Comparison of ENCODE assay signal across 8 cellular contexts in genomic region chr3:99875925-99876781, GRCh38. TPM values are rescaled to one million over a fixed set of nuclear protein-coding genes. Genes with fewer than 3 reads are reported as not detected.
DNase-seq lines count a peak whose midpoint lies in the region; ATAC-seq, FAIRE-seq and TF ChIP-seq lines count a peak whose summit lies in the region.

No MANE protein-coding gene starts in this region.

- H3K36me3 Mint-ChIP-seq in activated CD8-positive, alpha-beta T cell treated with anti-CD3 and anti-CD28 coated beads for 36 hours (ENCODE audit: low read depth), result no peaks in the 10 kb centered on the region

- WGBS in ectodermal cell, 2 experiments, result 0% methylated on average over 61 to 62 of the region's 62 CpGs
- WGBS in lung, 2 donors, result 1 to 2% methylated on average over 59 to 62 of the region's 62 CpGs

- no peak overlapping the region for H2AFZ ChIP-seq in PC-3 (ENCODE audit: low read length)

- H3F3A ChIP-seq in PC-3 (ENCODE audit: low read length, unreplicated experiment), result no peaks in the 10 kb centered on the region

- peaks cover 6% of the 10 kb centered on the region for H3K27me3 Mint-ChIP-seq in activated CD8-positive, alpha-beta T cell treated with anti-CD3 and anti-CD28 coated beads for 36 hours

- peak overlapping the region; percentile 67 for H3K4me3 Mint-ChIP-seq in activated CD8-positive, alpha-beta T cell treated with anti-CD3 and anti-CD28 coated beads for 36 hours

- BruUV-seq in PC-3 (replicated peaks; lab: Mats Ljungman, UMichigan), result no TSS peak

- no peak overlapping the region for H3K9ac ChIP-seq in PC-3 (ENCODE audit: low read length)

- peak; percentile 79 for FAIRE-seq in GM18507 (lab: Jason Lieb, UNC)

- no peak overlapping the region for H3K4me2 ChIP-seq in PC-3 (ENCODE audit: low read length)

- H3K9me3 Mint-ChIP-seq in activated CD8-positive, alpha-beta T cell treated with anti-CD3 and anti-CD28 coated beads for 36 hours, result no peaks in the 10 kb centered on the region

- no peak for TF ChIP-seq CTCF in activated CD8-positive, alpha-beta T cell treated with anti-CD3 and anti-CD28 coated beads for 36 hours (IDR thresholded peaks at IDR 0.05)
- TF ChIP-seq CTCF in lung (IDR thresholded peaks at IDR 0.05; ENCODE audit: control extremely low read depth, extremely low read depth) (no peak), PC-3 (conservative IDR thresholded peaks at IDR 0.05; ENCODE audit: low read depth, low read length) (no peak)

- ATAC-seq in HG02870 (IDR thresholded peaks at IDR 0.05; ENCODE audit: unreplicated experiment) (peak; percentile 69), lung (ENCODE audit: insufficient read depth, low FRiP score) (peak; percentile 95), PC-3 (no peak)
- ATAC-seq in activated CD8-positive, alpha-beta T cell treated with anti-CD3 and anti-CD28 coated beads for 36 hours, result peak; percentile 94

- no peaks in the 10 kb centered on the region for H3K4me1 ChIP-seq in ectodermal cell (ENCODE audit: control insufficient read depth, insufficient read depth, low read length)
- peaks cover 4 to 14% of the 10 kb centered on the region in 2 donors for H3K4me1 ChIP-seq in lung (ENCODE audit: control insufficient read depth in 2 of 2, insufficient read depth in 2 of 2, low read length in 2 of 2)
- H3K4me1 ChIP-seq in PC-3 (ENCODE audit: insufficient read depth, low read length), result peaks cover 14% of the 10 kb centered on the region; the same call in 1 of the 2 replicates

- no peaks in the 10 kb centered on the region for H4K20me1 ChIP-seq in PC-3 (ENCODE audit: low read length)

- CTCF ChIA-PET in activated CD8-positive, alpha-beta T cell treated with anti-CD3 and anti-CD28 coated beads for 36 hours (lab: Charles Lee), result interaction anchor here (1.0 to 1.4 kb wide), 2 partner anchors 17 to 46 kb away, joined by 3 read pairs; no protein-coding TSS in a partner anchor
- CTCF ChIA-PET in PC-3 (lab: Charles Lee), result no interaction called here

- peak overlapping the region; percentile 65 for H3K27ac ChIP-seq in ectodermal cell (ENCODE audit: insufficient read depth, low read depth, low read length, poor library complexity, severe bottlenecking)
- H3K27ac ChIP-seq in lung (ENCODE audit: low read depth in 1 of 2, low read length in 1 of 2), result peak overlapping the region; percentile 97 to 99
- no peak overlapping the region for H3K27ac ChIP-seq in PC-3 (ENCODE audit: low read length)

- H3K27ac Mint-ChIP-seq in activated CD8-positive, alpha-beta T cell treated with anti-CD3 and anti-CD28 coated beads for 36 hours, result no peak overlapping the region

- H3K9me3 ChIP-seq in ectodermal cell (ENCODE audit: control insufficient read depth, low read length), result no peaks in the 10 kb centered on the region
- H3K9me3 ChIP-seq in lung (ENCODE audit: control insufficient read depth in 2 of 2, insufficient read depth in 1 of 2, low read length in 1 of 2), result no peaks in the 10 kb centered on the region
- H3K9me3 ChIP-seq in PC-3 (ENCODE audit: low read length), result no peaks in the 10 kb centered on the region

- DNase-seq in GM18507 (ENCODE audit: extremely low spot score, insufficient read length, low read depth), result peak; percentile 42
- DNase-seq in NCI-H2227 (lab: John Stamatoyannopoulos, UW; ENCODE audit: unreplicated experiment), result peak; percentile 70
- DNase-seq in activated CD8-positive, alpha-beta T cell treated with anti-CD3 and anti-CD28 coated beads for 36 hours, result peak; percentile 72
- DNase-seq in lung (ENCODE audit: low spot score), result peak; percentile 80
- peak in 2 of 3 donors; percentile 40 to 44 for DNase-seq in stimulated activated CD4-positive, alpha-beta T cell treated with anti-CD3 and anti-CD28 coated beads, TNF-alpha, amount 100 ng/mL, for 1 hour (ENCODE audit: low read depth in 3 of 3, low spot score in 1 of 3)
- DNase-seq in PC-3, result no peak

- H3K79me2 ChIP-seq in PC-3 (ENCODE audit: low read length), result peaks cover 39% of the 10 kb centered on the region

- intact Hi-C loops in activated CD8-positive, alpha-beta T cell treated with anti-CD3 and anti-CD28 coated beads for 36 hours (cut with micrococcal nuclease), result no loop called here
- intact Hi-C loops in PC-3 (cut with micrococcal nuclease), result no loop called here

- H3K36me3 ChIP-seq in ectodermal cell (ENCODE audit: control insufficient read depth, insufficient read depth, low read length) (no peaks in the 10 kb centered on the region), lung (ENCODE audit: control insufficient read depth in 2 of 2, insufficient read depth in 2 of 2, low read length in 2 of 2) (peaks cover 0 to 3% of the 10 kb centered on the region in 2 donors), PC-3 (ENCODE audit: low read depth, low read length) (no peaks in the 10 kb centered on the region)

- H3K4me1 Mint-ChIP-seq in activated CD8-positive, alpha-beta T cell treated with anti-CD3 and anti-CD28 coated beads for 36 hours (ENCODE audit: low read depth), result peaks cover 20% of the 10 kb centered on the region

- H3K9me2 ChIP-seq in PC-3 (replicated peaks; ENCODE audit: low read length), result no peaks in the 10 kb centered on the region

- POLR2A ChIA-PET in activated CD8-positive, alpha-beta T cell treated with anti-CD3 and anti-CD28 coated beads for 36 hours (lab: Charles Lee), result no interaction called here
- POLR2A ChIA-PET in PC-3 (lab: Charles Lee; ENCODE audit: unreplicated experiment), result no interaction called here

- H3K27me3 ChIP-seq in ectodermal cell (ENCODE audit: control insufficient read depth, insufficient read depth, low read length, poor library complexity, severe bottlenecking) (peaks cover 49% of the 10 kb centered on the region), lung (ENCODE audit: control insufficient read depth, insufficient read depth) (no peaks in the 10 kb centered on the region), PC-3 (ENCODE audit: low read length) (no peaks in the 10 kb centered on the region)

- peak overlapping the region; percentile 55 for H3K4me3 ChIP-seq in ectodermal cell (ENCODE audit: insufficient read depth, low read depth, low read length)
- H3K4me3 ChIP-seq in lung, result peak overlapping the region; percentile 90
- no peak overlapping the region for H3K4me3 ChIP-seq in PC-3 (ENCODE audit: low read length)

RNA-seq across cellular contexts. Expression of gene CMSS1, which starts 58.5 kb away (rescaled TPM):
- 100 to 1,000 TPM in 1 of 2 experiments, 10 to 100 TPM in 1; 93.9 to 110 TPM for total RNA-seq in activated CD8-positive, alpha-beta T cell treated with anti-CD3 and anti-CD28 coated beads for 36 hours
- polyA plus RNA-seq in ectodermal cell (2013, experiment 1 of 4), result 56.1 TPM
- polyA plus RNA-seq in ectodermal cell (2013, experiment 2 of 4), result 54.8 TPM
- 48.8 TPM for polyA plus RNA-seq in ectodermal cell (2013, experiment 3 of 4)
- polyA plus RNA-seq in ectodermal cell (2013, experiment 4 of 4), result 46.7 TPM
- 10 to 100 TPM; 12.3 to 28.9 TPM for total RNA-seq in lung
- polyA plus RNA-seq in lung, result 10 to 100 TPM; 20.0 to 25.2 TPM
- total RNA-seq in PC-3 (2014; rRNA removed), result 51.7 and 63.1 TPM in 2 replicates
